9 cellular contexts compared by ENCODE assay signal in the genomic region with DNA sequence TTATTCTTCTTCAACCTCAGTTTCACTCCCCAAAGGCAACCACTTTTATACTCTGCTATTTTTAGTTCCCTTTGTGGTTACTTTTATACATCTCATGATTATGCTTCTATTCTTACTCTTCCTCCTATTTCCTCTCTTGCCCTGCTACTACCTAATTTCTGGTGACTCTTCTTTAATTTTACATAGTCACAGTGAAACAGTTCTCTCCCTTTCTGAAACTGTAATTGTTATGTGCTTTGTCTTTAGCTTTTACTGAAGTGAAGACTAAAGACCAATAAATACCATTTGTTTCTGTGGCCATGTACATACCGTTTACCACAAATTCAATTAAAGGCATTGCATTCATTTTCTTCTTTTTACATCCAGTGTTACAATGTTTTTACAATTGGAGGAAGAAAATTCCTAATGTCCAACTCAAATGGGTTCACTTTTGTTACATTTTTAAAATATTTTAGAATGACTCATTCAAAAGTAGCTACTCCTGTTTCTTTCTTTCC.
A peak's percentile ranks its signal among the peaks of the same experiment; 100 is the strongest.
DNase-seq lines count a peak whose midpoint lies in the region; ATAC-seq and TF ChIP-seq lines count a peak whose summit lies in the region.
"Had no signal": no experiment of that assay in that cellular context is flagged by ENCODE, and none has a peak within 500 bp of the region (broad histone marks: within the 10 kb centered on the region; RNA-seq: fewer than 3 reads in every experiment).

No MANE protein-coding gene starts in this region.

- H2AFZ ChIP-seq in PC-3 (ENCODE audit: low read length) (peak overlapping the region; percentile 41; the same call in 1 of the 2 replicates), hepatocyte (no peak overlapping the region)

- H3K36me3 ChIP-seq in PC-3 (ENCODE audit: low read depth, low read length) (no peaks in the 10 kb centered on the region), left ventricle myocardium inferior (no peaks in the 10 kb centered on the region), hepatocyte (replicated peaks; ENCODE audit: insufficient read depth, low read depth) (no peaks in the 10 kb centered on the region)

- H3K27ac ChIP-seq in PC-3 (ENCODE audit: low read length), result peak overlapping the region; percentile 38; the same call in 1 of the 2 replicates
- H3K27ac ChIP-seq in left ventricle myocardium inferior (replicated peaks), result no peak overlapping the region
- no peak overlapping the region for H3K27ac ChIP-seq in hepatocyte

- BruUV-seq in PC-3 (replicated peaks; lab: Mats Ljungman, UMichigan), result no TSS peak

- CTCF ChIA-PET in PC-3 (lab: Charles Lee), result no interaction called here

- ATAC-seq in GM19025 (IDR thresholded peaks at IDR 0.05; ENCODE audit: low read depth, unreplicated experiment) (peak; percentile 61), HG03045 (IDR thresholded peaks at IDR 0.05; ENCODE audit: unreplicated experiment) (peak; percentile 65), PC-3 (peak; percentile 58; the same call in 1 of the 2 replicates)

- H3K79me2 ChIP-seq in PC-3 (ENCODE audit: low read length) (no peaks in the 10 kb centered on the region), hepatocyte (no peaks in the 10 kb centered on the region)

- H3K9ac ChIP-seq in PC-3 (ENCODE audit: low read length), result no peak overlapping the region

- POLR2A ChIA-PET in PC-3 (lab: Charles Lee; ENCODE audit: unreplicated experiment), result interaction anchor here (0.7 kb wide), 1 partner anchor 315 kb away, joined by 3 read pairs; no protein-coding TSS in a partner anchor

- peak overlapping the region; percentile 43; the same call in 1 of the 2 replicates for H3K4me3 ChIP-seq in PC-3 (ENCODE audit: low read length)
- H3K4me3 ChIP-seq in left ventricle myocardium inferior, result no peak overlapping the region
- no peak overlapping the region for H3K4me3 ChIP-seq in hepatocyte

- H3K9me3 ChIP-seq in PC-3 (ENCODE audit: low read length) (no peaks in the 10 kb centered on the region), left ventricle myocardium inferior (replicated peaks) (peaks cover 3% of the 10 kb centered on the region), hepatocyte (ENCODE audit: low read depth) (no peaks in the 10 kb centered on the region)

- DNase-seq in PC-3 (peak; percentile 58), renal cortical epithelial cell (ENCODE audit: low read depth) (peak; percentile 56), left ventricle myocardium inferior (no peak), 8988T (no peak), hepatocyte (ENCODE audit: low spot score) (no peak), NCI-H82 treated with DMSO at 0.1 percent for 48 hours (lab: John Stamatoyannopoulos, UW; ENCODE audit: unreplicated experiment) (no peak)
- DNase-seq: NCI-H1105 treated with DMSO at 0.1 percent for 48 hours had no signal

- H4K20me1 ChIP-seq in PC-3 (ENCODE audit: low read length) (no peaks in the 10 kb centered on the region), hepatocyte (ENCODE audit: insufficient read depth, poor library complexity, severe bottlenecking) (no peaks in the 10 kb centered on the region)

- H3K27me3 ChIP-seq in PC-3 (ENCODE audit: low read length) (no peaks in the 10 kb centered on the region), left ventricle myocardium inferior (ENCODE audit: low read depth) (peaks cover 4% of the 10 kb centered on the region), hepatocyte (no peaks in the 10 kb centered on the region)

- intact Hi-C loops in PC-3 (cut with micrococcal nuclease) (no loop called here), left ventricle myocardium inferior (cut with micrococcal nuclease) (no loop called here)

- H3K4me2 ChIP-seq in PC-3 (ENCODE audit: low read length) (peak overlapping the region; percentile 77), hepatocyte (no peak overlapping the region)

- no peaks in the 10 kb centered on the region for H3F3A ChIP-seq in PC-3 (ENCODE audit: low read length, unreplicated experiment)

- no peak for TF ChIP-seq CTCF in PC-3 (conservative IDR thresholded peaks at IDR 0.05; ENCODE audit: low read depth, low read length)
- TF ChIP-seq CTCF in left ventricle myocardium inferior (IDR thresholded peaks at IDR 0.05; ENCODE audit: borderline replicate concordance), result no peak
- TF ChIP-seq CTCF in hepatocyte (IDR thresholded peaks at IDR 0.05; ENCODE audit: poor library complexity), result no peak

- peaks cover 16% of the 10 kb centered on the region for H3K4me1 ChIP-seq in PC-3 (ENCODE audit: insufficient read depth, low read length)
- H3K4me1 ChIP-seq in left ventricle myocardium inferior, result no peaks in the 10 kb centered on the region
- H3K4me1 ChIP-seq in hepatocyte (ENCODE audit: insufficient read depth), result no peaks in the 10 kb centered on the region

- WGBS in hepatocyte (ENCODE audit: low lambda C conversion rate, missing lambda C conversion rate), result 59% methylated on average over 1 of the region's 1 CpG

- H3K9me2 ChIP-seq in PC-3 (replicated peaks; ENCODE audit: low read length) (no peaks in the 10 kb centered on the region), hepatocyte (replicated peaks; ENCODE audit: insufficient read depth) (no peaks in the 10 kb centered on the region)

Comparison
In these comparisons a context has a peak if more than half of its experiments do, and no peak if none do; other contexts are left out.
1. DNase-seq: peak in PC-3 (single experiment) and renal cortical epithelial cell (single experiment); none in left ventricle myocardium inferior (single experiment), 8988T (single experiment), hepatocyte (single experiment) and NCI-H82 treated with DMSO at 0.1 percent for 48 hours (single experiment).
2. Peak in every context shown above with its lines, with median percentiles within 50 percentile points of each other: ATAC-seq.